In genomic region chr1:101175886-101176285, GRCh38 we compare ENCODE assay signal across 25 cellular contexts.
DNase-seq lines count a peak whose midpoint lies in the region; ATAC-seq and TF ChIP-seq lines count a peak whose summit lies in the region.
"Had no signal": no experiment of that assay in that cellular context is flagged by ENCODE, and none has a peak within 500 bp of the region (broad histone marks: within the 10 kb centered on the region; RNA-seq: fewer than 3 reads in every experiment).

No MANE protein-coding gene starts in this region.

- H3K9me3 Mint-ChIP-seq in activated CD4-positive, alpha-beta T cell treated with anti-CD3 and anti-CD28 coated beads for 36 hours (ENCODE audit: low read depth) = no peaks in the 10 kb centered on the region
- H3K9me3 Mint-ChIP-seq in activated CD4-positive, alpha-beta T cell treated with anti-CD3 and anti-CD28 coated beads, Interleukin-2, amount 10 ng/mL, durations not matched to agents 24 days and 14 days = peaks cover 17% of the 10 kb centered on the region
- no peaks in the 10 kb centered on the region for H3K9me3 Mint-ChIP-seq in CD4-positive, alpha-beta T cell
- H3K9me3 Mint-ChIP-seq: naive B cell had no signal

- H3K4me3 ChIP-seq in RWPE2 (ENCODE audit: severe bottlenecking) = no peak overlapping the region
- H3K4me3 ChIP-seq: body of pancreas, upper lobe of left lung had no signal

- no peak overlapping the region for H3K4me3 Mint-ChIP-seq in activated CD4-positive, alpha-beta T cell treated with anti-CD3 and anti-CD28 coated beads for 36 hours
- no peak overlapping the region for H3K4me3 Mint-ChIP-seq in activated CD4-positive, alpha-beta T cell treated with anti-CD3 and anti-CD28 coated beads, Interleukin-2, amount 10 ng/mL, durations not matched to agents 24 days and 14 days
- no peak overlapping the region for H3K4me3 Mint-ChIP-seq in CD4-positive, alpha-beta T cell
- H3K4me3 Mint-ChIP-seq: activated naive CD8-positive, alpha-beta T cell treated with anti-CD3 and anti-CD28 coated beads, Interleukin-2, amount 10 ng/mL, durations not matched to agents 7 days and 5 days; activated T-cell treated with anti-CD3 and anti-CD28 coated beads, Interleukin-2, amount 50 U/mL, for 4 hours; B cell; naive B cell had no signal

- peak overlapping the region; percentile 87 for H3K27ac Mint-ChIP-seq in activated CD4-positive, alpha-beta T cell treated with anti-CD3 and anti-CD28 coated beads for 36 hours
- no peak overlapping the region for H3K27ac Mint-ChIP-seq in activated CD4-positive, alpha-beta T cell treated with anti-CD3 and anti-CD28 coated beads, Interleukin-2, amount 10 ng/mL, durations not matched to agents 24 days and 14 days
- peak overlapping the region; percentile 32 for H3K27ac Mint-ChIP-seq in CD4-positive, alpha-beta T cell
- H3K27ac Mint-ChIP-seq: B cell had no signal

- POLR2A ChIA-PET in activated CD4-positive, alpha-beta T cell treated with anti-CD3 and anti-CD28 coated beads for 36 hours (lab: Charles Lee) = no interaction called here
- POLR2A ChIA-PET in CD4-positive, alpha-beta T cell (lab: Charles Lee) = no interaction called here

- DNase-seq in activated CD4-positive, alpha-beta T cell treated with anti-CD3 and anti-CD28 coated beads for 36 hours = no peak
- no peak for DNase-seq in activated CD4-positive, alpha-beta T cell treated with anti-CD3 and anti-CD28 coated beads, Interleukin-2, amount 10 ng/mL, durations not matched to agents 24 days and 14 days
- DNase-seq in CD4-positive, alpha-beta T cell = no peak
- DNase-seq in RWPE2 (ENCODE audit: low spot score) (no peak), dermis microvascular lymphatic vessel endothelial cell (ENCODE audit: low read depth in 2 of 2) (peak; percentile 34 to 76), NCI-H82 (lab: John Stamatoyannopoulos, UW) (no peak), H4 (ENCODE audit: low spot score) (no peak)
- no peak for DNase-seq in activated CD4-positive, CD25-positive, alpha-beta regulatory T cell treated with anti-CD3 and anti-CD28 coated beads, Interleukin-2, amount 50 U/mL, for 72 hours
- DNase-seq: activated CD4-positive, alpha-beta T cell treated with anti-CD3 and anti-CD28 coated beads, Interleukin-2, amount 50 U/mL, for 4 hours; activated naive CD8-positive, alpha-beta T cell treated with anti-CD3 and anti-CD28 coated beads, Interleukin-2, amount 10 ng/mL, durations not matched to agents 7 days and 5 days; activated T-cell treated with anti-CD3 and anti-CD28 coated beads, Interleukin-2, amount 50 U/mL, for 4 hours; body of pancreas; DMS79 treated with DMSO at 0.1 percent for 48 hours; effector memory CD4-positive, alpha-beta T cell; kidney glomerular epithelial cell; mesenchymal stem cell; naive B cell; NCI-H1092; NCI-H2029 treated with DMSO at 0.1 percent for 48 hours; NCI-H345; occipital lobe; T-helper 2 cell; upper lobe of left lung had no signal

- CTCF ChIA-PET in activated CD4-positive, alpha-beta T cell treated with anti-CD3 and anti-CD28 coated beads for 36 hours (lab: Charles Lee) = interaction anchor here (1.3 to 4.4 kb wide), 5 partner anchors 39 to 154 kb away, joined by 3 to 26 read pairs (median 5); no protein-coding TSS in a partner anchor
- CTCF ChIA-PET in CD4-positive, alpha-beta T cell (lab: Charles Lee) = interaction anchor here (1.3 kb wide), 1 partner anchor 11 kb away, joined by 4 read pairs; no protein-coding TSS in a partner anchor

- H3K27ac ChIP-seq in CD4-positive, alpha-beta T cell (ENCODE audit: low read depth, low read length) = no peak overlapping the region
- peak overlapping the region; percentile 99 for H3K27ac ChIP-seq in RWPE2 (ENCODE audit: poor library complexity, severe bottlenecking)
- H3K27ac ChIP-seq: 22Rv1, body of pancreas had no signal

- H3K9me3 ChIP-seq in CD4-positive, alpha-beta T cell (ENCODE audit: control insufficient read depth, low read length) = no peaks in the 10 kb centered on the region
- H3K9me3 ChIP-seq in RWPE2 (ENCODE audit: severe bottlenecking) = no peaks in the 10 kb centered on the region
- H3K9me3 ChIP-seq: body of pancreas, upper lobe of left lung had no signal

- H3K4me1 ChIP-seq in RWPE2 (ENCODE audit: insufficient read depth, poor library complexity, severe bottlenecking) = peaks cover 23% of the 10 kb centered on the region
- H3K4me1 ChIP-seq: body of pancreas had no signal

- peaks cover 69% of the 10 kb centered on the region for H3K4me1 Mint-ChIP-seq in activated CD4-positive, alpha-beta T cell treated with anti-CD3 and anti-CD28 coated beads for 36 hours
- peaks cover 50% of the 10 kb centered on the region for H3K4me1 Mint-ChIP-seq in activated CD4-positive, alpha-beta T cell treated with anti-CD3 and anti-CD28 coated beads, Interleukin-2, amount 10 ng/mL, durations not matched to agents 24 days and 14 days
- H3K4me1 Mint-ChIP-seq in CD4-positive, alpha-beta T cell (ENCODE audit: low read depth) = peaks cover 20% of the 10 kb centered on the region

- H3K27me3 ChIP-seq in CD4-positive, alpha-beta T cell (ENCODE audit: control insufficient read depth, insufficient read depth, low read length) = no peaks in the 10 kb centered on the region
- no peaks in the 10 kb centered on the region for H3K27me3 ChIP-seq in RWPE2 (ENCODE audit: insufficient read depth, poor library complexity, severe bottlenecking)
- H3K27me3 ChIP-seq: body of pancreas, upper lobe of left lung had no signal

- no peak for ATAC-seq in activated CD4-positive, alpha-beta T cell treated with anti-CD3 and anti-CD28 coated beads for 36 hours
- ATAC-seq in CD4-positive, alpha-beta T cell (ENCODE audit: poor library complexity) = no peak
- no peak for ATAC-seq in RWPE2 (ENCODE audit: low read depth)
- ATAC-seq: activated T-cell treated with anti-CD3 and anti-CD28 coated beads, Interleukin-2, amount 50 U/mL, for 4 hours; body of pancreas had no signal

- H3K36me3 Mint-ChIP-seq in activated CD4-positive, alpha-beta T cell treated with anti-CD3 and anti-CD28 coated beads for 36 hours (ENCODE audit: low read depth) = no peaks in the 10 kb centered on the region
- peaks cover 6% of the 10 kb centered on the region for H3K36me3 Mint-ChIP-seq in activated CD4-positive, alpha-beta T cell treated with anti-CD3 and anti-CD28 coated beads, Interleukin-2, amount 10 ng/mL, durations not matched to agents 24 days and 14 days (ENCODE audit: low read depth)
- no peaks in the 10 kb centered on the region for H3K36me3 Mint-ChIP-seq in CD4-positive, alpha-beta T cell (ENCODE audit: low read depth)
- H3K36me3 Mint-ChIP-seq: naive B cell had no signal

- intact Hi-C loops in activated CD4-positive, alpha-beta T cell treated with anti-CD3 and anti-CD28 coated beads for 36 hours (cut with DNase I, micrococcal nuclease) = loop anchor here (5.0 to 10.0 kb wide), 5 partner anchors 234 to 731 kb away; no protein-coding TSS in a partner anchor
- intact Hi-C loops in activated CD4-positive, alpha-beta T cell treated with anti-CD3 and anti-CD28 coated beads, Interleukin-2, amount 10 ng/mL, durations not matched to agents 24 days and 14 days (cut with micrococcal nuclease) = loop anchor here (5.0 kb wide), 3 partner anchors 94 to 729 kb away; no protein-coding TSS in a partner anchor
- intact Hi-C loops in CD4-positive, alpha-beta T cell (cut with DNase I, micrococcal nuclease) = loop anchor here in 1 of 2 experiments (5.0 kb wide), 1 partner anchor 39 kb away; no protein-coding TSS in a partner anchor

- no peaks in the 10 kb centered on the region for H3K27me3 Mint-ChIP-seq in activated CD4-positive, alpha-beta T cell treated with anti-CD3 and anti-CD28 coated beads for 36 hours
- H3K27me3 Mint-ChIP-seq in activated CD4-positive, alpha-beta T cell treated with anti-CD3 and anti-CD28 coated beads, Interleukin-2, amount 10 ng/mL, durations not matched to agents 24 days and 14 days = no peaks in the 10 kb centered on the region
- no peaks in the 10 kb centered on the region for H3K27me3 Mint-ChIP-seq in CD4-positive, alpha-beta T cell
- H3K27me3 Mint-ChIP-seq: activated naive CD8-positive, alpha-beta T cell treated with anti-CD3 and anti-CD28 coated beads, Interleukin-2, amount 10 ng/mL, durations not matched to agents 7 days and 5 days; B cell; naive B cell had no signal

- TF ChIP-seq CTCF in CD4-positive, alpha-beta T cell (IDR thresholded peaks at IDR 0.05) = no peak
- TF ChIP-seq CTCF in RWPE2 (IDR thresholded peaks at IDR 0.05; ENCODE audit: poor library complexity, severe bottlenecking) = no peak

- H3K36me3 ChIP-seq in RWPE2 (ENCODE audit: low read depth) = no peaks in the 10 kb centered on the region; the same call in 1 of the 2 replicates
- H3K36me3 ChIP-seq: upper lobe of left lung had no signal

Comparison
In these comparisons a context has a peak if more than half of its experiments do, and no peak if none do; other contexts are left out.
1. DNase-seq: peak in dermis microvascular lymphatic vessel endothelial cell (2 of 2); none in activated CD4-positive, alpha-beta T cell treated with anti-CD3 and anti-CD28 coated beads for 36 hours (single experiment), activated CD4-positive, alpha-beta T cell treated with anti-CD3 and anti-CD28 coated beads, Interleukin-2, amount 10 ng/mL, durations not matched to agents 24 days and 14 days (single experiment), CD4-positive, alpha-beta T cell (0 of 10), RWPE2 (single experiment), activated CD4-positive, CD25-positive, alpha-beta regulatory T cell treated with anti-CD3 and anti-CD28 coated beads, Interleukin-2, amount 50 U/mL, for 72 hours (single experiment), NCI-H82 (single experiment) and H4 (single experiment).